1 cellular context compared by ENCODE assay signal in genomic region chr5:95392593-95393182, GRCh38.
TF ChIP-seq lines count a peak whose summit lies in the region.

No MANE protein-coding gene starts in this region.

TF ChIP-seq in WTC11, 78 proteins besides CTCF, POLR2A, EP300 and RAD21 (continued from another document):
- TF ChIP-seq AR (CRISPR knock-in tag; IDR thresholded peaks at IDR 0.05) (no peak), CBFB (CRISPR knock-in tag; IDR thresholded peaks at IDR 0.05; ENCODE audit: low read depth) (no peak), CREM (CRISPR knock-in tag; IDR thresholded peaks at IDR 0.05) (no peak), OVOL2 (CRISPR knock-in tag; IDR thresholded peaks at IDR 0.05; ENCODE audit: borderline replicate concordance) (no peak), GABPB1 (CRISPR knock-in tag; IDR thresholded peaks at IDR 0.05) (no peak), ZNF138 (CRISPR knock-in tag; conservative IDR thresholded peaks at IDR 0.05) (no peak), ZMAT4 (CRISPR knock-in tag; IDR thresholded peaks at IDR 0.05) (no peak), ESRRA (CRISPR knock-in tag; IDR thresholded peaks at IDR 0.05; ENCODE audit: borderline replicate concordance) (no peak), ZNF416 (CRISPR knock-in tag; IDR thresholded peaks at IDR 0.05) (no peak), NFYB (CRISPR knock-in tag; conservative IDR thresholded peaks at IDR 0.05; ENCODE audit: low read depth) (no peak)
- TF ChIP-seq, protein P1, sequence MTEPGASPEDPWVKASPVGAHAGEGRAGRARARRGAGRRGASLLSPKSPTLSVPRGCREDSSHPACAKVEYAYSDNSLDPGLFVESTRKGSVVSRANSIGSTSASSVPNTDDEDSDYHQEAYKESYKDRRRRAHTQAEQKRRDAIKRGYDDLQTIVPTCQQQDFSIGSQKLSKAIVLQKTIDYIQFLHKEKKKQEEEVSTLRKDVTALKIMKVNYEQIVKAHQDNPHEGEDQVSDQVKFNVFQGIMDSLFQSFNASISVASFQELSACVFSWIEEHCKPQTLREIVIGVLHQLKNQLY (CRISPR knock-in tag; IDR thresholded peaks at IDR 0.05), result no peak
